Comparison of ENCODE assay signal across 27 cellular contexts in the genomic region with DNA sequence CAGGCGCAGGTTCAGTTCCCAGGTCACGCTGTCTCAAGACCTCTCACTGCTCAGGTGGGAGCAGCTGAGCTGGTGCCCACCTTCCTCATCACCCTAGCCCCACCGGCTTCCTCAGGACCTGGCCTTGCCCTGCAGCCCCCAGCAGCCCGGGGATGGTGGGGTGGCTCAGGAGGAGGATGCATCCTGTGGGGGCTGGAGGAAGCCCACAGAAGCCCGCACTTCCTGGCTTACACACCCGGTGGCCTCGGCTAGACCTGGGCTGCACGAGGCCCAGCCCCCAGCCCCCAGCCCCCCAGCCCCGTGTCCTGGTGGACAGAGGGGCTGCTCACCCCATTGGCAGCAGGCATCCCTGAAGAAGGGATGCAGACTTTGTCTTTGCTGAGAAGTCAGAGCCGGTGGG.
"Had no signal": no experiment of that assay in that cellular context is flagged by ENCODE, and none has a peak within 500 bp of the region (broad histone marks: within the 10 kb centered on the region; RNA-seq: fewer than 3 reads in every experiment).

No MANE protein-coding gene starts in this region.

- H3K4me1 ChIP-seq: right lobe of liver had no signal

- H3K4me3 ChIP-seq: coronary artery, gastrocnemius medialis, lung, pancreas, right lobe of liver, suprapubic skin, transverse colon, upper lobe of right lung, uterus had no signal

- H3K4me3 Mint-ChIP-seq: endodermal cell; memory B cell; natural killer cell treated with Interleukin-12 subunit alpha and Interleukin-12 subunit beta and Interleukin-15 and Interleukin-18, amount 100 ng/mL, for 72 hours; stimulated activated naive B cell treated with anti-CD40 and anti-IgM and Interleukin-4, amounts not matched to agents 10 μg/mL and 1 μg/mL and 100 μg/mL, for 72 hours; stimulated activated naive CD8-positive, alpha-beta T cell treated with anti-CD3 and anti-CD28 coated beads, Interleukin-15, amount 100 ng/mL, for 72 hours had no signal

- H3K27me3 ChIP-seq: gastrocnemius medialis, pancreas, right lobe of liver, suprapubic skin, transverse colon, upper lobe of right lung, uterus had no signal

- H3K36me3 ChIP-seq: gastrocnemius medialis, neutrophil, pancreas, right lobe of liver, transverse colon, upper lobe of right lung, uterus had no signal

- ATAC-seq: esophagus mucosa; gastrocnemius medialis; left lobe of liver; natural killer cell treated with Interleukin-12 subunit alpha and Interleukin-12 subunit beta and Interleukin-15 and Interleukin-18, amount 100 ng/mL, for 72 hours; pancreas; right lobe of liver; stimulated activated naive B cell treated with anti-CD40 and anti-IgM and Interleukin-4, amounts not matched to agents 10 μg/mL and 1 μg/mL and 100 μg/mL, for 72 hours; stimulated activated naive CD8-positive, alpha-beta T cell treated with anti-CD3 and anti-CD28 coated beads, Interleukin-15, amount 100 ng/mL, for 72 hours; upper lobe of right lung had no signal

- H3K4me1 Mint-ChIP-seq: memory B cell had no signal

- H3K36me3 Mint-ChIP-seq: memory B cell; natural killer cell treated with Interleukin-12 subunit alpha and Interleukin-12 subunit beta and Interleukin-15 and Interleukin-18, amount 100 ng/mL, for 72 hours; stimulated activated naive B cell treated with anti-CD40 and anti-IgM and Interleukin-4, amounts not matched to agents 10 μg/mL and 1 μg/mL and 100 μg/mL, for 72 hours had no signal

- H3K27ac Mint-ChIP-seq: endodermal cell; memory B cell; natural killer cell treated with Interleukin-12 subunit alpha and Interleukin-12 subunit beta and Interleukin-15 and Interleukin-18, amount 100 ng/mL, for 72 hours; progenitor cell of endocrine pancreas; stimulated activated naive B cell treated with anti-CD40 and anti-IgM and Interleukin-4, amounts not matched to agents 10 μg/mL and 1 μg/mL and 100 μg/mL, for 72 hours; stimulated activated naive CD8-positive, alpha-beta T cell treated with anti-CD3 and anti-CD28 coated beads, Interleukin-15, amount 100 ng/mL, for 72 hours had no signal

- H3K27me3 Mint-ChIP-seq: progenitor cell of endocrine pancreas had no signal

- H3K27ac ChIP-seq: coronary artery, epithelial cell of prostate, gastrocnemius medialis, neutrophil, pancreas, right lobe of liver, suprapubic skin, transverse colon, upper lobe of right lung, uterus had no signal

- DNase-seq: dermis blood vessel endothelial cell; effector CD4-positive, alpha-beta T cell; endodermal cell; foreskin fibroblast; gastrocnemius medialis; kidney; pancreas; right lobe of liver; small intestine; stimulated activated CD4-positive, alpha-beta T cell treated with anti-CD3 and anti-CD28 coated beads, Interleukin-15, amount 100 ng/mL, for 24 hours; stimulated activated CD4-positive, alpha-beta T cell treated with anti-CD3 and anti-CD28 coated beads, Interleukin-2, amount 100 ng/mL, for 48 hours; stimulated activated naive B cell treated with anti-CD40 and anti-IgM and Interleukin-4, amounts not matched to agents 10 μg/mL and 1 μg/mL and 100 μg/mL, for 72 hours; stimulated activated naive CD8-positive, alpha-beta T cell treated with anti-CD3 and anti-CD28 coated beads, Interleukin-15, amount 100 ng/mL, for 72 hours; transverse colon; upper lobe of right lung; uterus had no signal

- H3K9me3 ChIP-seq: gastrocnemius medialis, neutrophil, pancreas, right lobe of liver, suprapubic skin, transverse colon, upper lobe of right lung, uterus had no signal

- H3K9me3 Mint-ChIP-seq: endodermal cell; memory B cell; natural killer cell treated with Interleukin-12 subunit alpha and Interleukin-12 subunit beta and Interleukin-15 and Interleukin-18, amount 100 ng/mL, for 72 hours; neural crest cell; stimulated activated naive B cell treated with anti-CD40 and anti-IgM and Interleukin-4, amounts not matched to agents 10 μg/mL and 1 μg/mL and 100 μg/mL, for 72 hours; stimulated activated naive CD8-positive, alpha-beta T cell treated with anti-CD3 and anti-CD28 coated beads, Interleukin-15, amount 100 ng/mL, for 72 hours had no signal
